9 cellular contexts compared by ENCODE assay signal in genomic region chr10:133324198-133324792, GRCh38. TPM values are rescaled to one million over a fixed set of nuclear protein-coding genes. Genes with fewer than 3 reads are reported as not detected.
DNase-seq lines count a peak whose midpoint lies in the region; FAIRE-seq and TF ChIP-seq lines count a peak whose summit lies in the region.
"Had no signal": no experiment of that assay in that cellular context is flagged by ENCODE, and none has a peak within 500 bp of the region (broad histone marks: within the 10 kb centered on the region; RNA-seq: fewer than 3 reads in every experiment).

No MANE protein-coding gene starts in this region.

- H3K56ac ChIP-seq in mesendoderm (ENCODE audit: low read length), result peak overlapping the region; percentile 40

- no peak overlapping the region for H2BK5ac ChIP-seq in mesendoderm (ENCODE audit: low read length)

- no peak for DNase-seq in GM12892 (ENCODE audit: insufficient read length)
- DNase-seq in NCI-H1092 (lab: John Stamatoyannopoulos, UW), result peak; percentile 52
- DNase-seq in UCSD-AML1 (lab: John Stamatoyannopoulos, UW; ENCODE audit: unreplicated experiment), result peak; percentile 50
- DNase-seq in chondrocyte (ENCODE audit: low spot score), result peak; percentile 92
- peak; percentile 77 for DNase-seq in mesendoderm
- peak; percentile 87 for DNase-seq in stomach
- DNase-seq in OCI-M2 (lab: John Stamatoyannopoulos, UW; ENCODE audit: unreplicated experiment), result no peak
- no peak for DNase-seq in cerebellar nuclear complex (lab: John Stamatoyannopoulos, UW)

- peak overlapping the region; percentile 6 for H3K4me2 ChIP-seq in mesendoderm (ENCODE audit: low read length)

- no peaks in the 10 kb centered on the region for H3K36me3 Mint-ChIP-seq in chondrocyte (ENCODE audit: low read depth)

- no peak overlapping the region for H2AK5ac ChIP-seq in mesendoderm (ENCODE audit: low read length)

- H3K79me2 ChIP-seq in mesendoderm (ENCODE audit: control insufficient read depth, insufficient read depth, low read length), result no peaks in the 10 kb centered on the region

- intact Hi-C loops in stomach (cut with DNase I; ENCODE audit: low total_unique reads), result no loop called here

- H3K27me3 Mint-ChIP-seq in chondrocyte (ENCODE audit: low read depth), result no peaks in the 10 kb centered on the region

- H3K27me3 ChIP-seq in mesendoderm (ENCODE audit: insufficient read depth, low read length, poor library complexity), result peaks cover 14% of the 10 kb centered on the region
- H3K27me3 ChIP-seq in stomach, result peaks cover 7 to 75% (median 55%) of the 10 kb centered on the region in 3 donors

- no peak overlapping the region for H4K8ac ChIP-seq in mesendoderm (ENCODE audit: low read depth, low read length)

- no peak overlapping the region for H3K18ac ChIP-seq in mesendoderm (ENCODE audit: low read length)

- no peak for TF ChIP-seq POLR2A in GM12892 (IDR thresholded peaks at IDR 0.05; ENCODE audit: low read depth, low read length)
- TF ChIP-seq POLR2A in stomach (IDR thresholded peaks at IDR 0.05), result no peak

- no peak overlapping the region for H4K5ac ChIP-seq in mesendoderm (ENCODE audit: low read length)

- H3K23ac ChIP-seq in mesendoderm (ENCODE audit: low read length), result no peak overlapping the region

- H3K4me1 ChIP-seq in mesendoderm (ENCODE audit: control insufficient read depth, low read depth, low read length) (no peaks in the 10 kb centered on the region), stomach (peaks cover 24 to 28% (median 26%) of the 10 kb centered on the region in 4 donors)

- H2BK120ac ChIP-seq in mesendoderm (ENCODE audit: low read depth, low read length), result no peak overlapping the region

- no peak for TF ChIP-seq EP300 in stomach (IDR thresholded peaks at IDR 0.05)

- peaks cover 36% of the 10 kb centered on the region for H3K4me1 Mint-ChIP-seq in chondrocyte (ENCODE audit: low read depth)

- peak overlapping the region; percentile 22 for H3K4me3 Mint-ChIP-seq in chondrocyte (ENCODE audit: unreplicated experiment)

- H3K79me1 ChIP-seq in mesendoderm (ENCODE audit: low read length), result no peaks in the 10 kb centered on the region

- no CpG with 5 or more reads among the region's 13 CpGs for WGBS in mesendoderm (ENCODE audit: extremely low coverage, insufficient coverage, low lambda C conversion rate)
- 2 to 16% (median 6%) methylated on average over 4 to 13 of the region's 13 CpGs for WGBS in stomach, 5 donors

- H3K9ac ChIP-seq in mesendoderm (ENCODE audit: low read length), result no peak overlapping the region

- H3K9me3 ChIP-seq in stomach, result no peaks in the 10 kb centered on the region

- no peaks in the 10 kb centered on the region for H3K9me3 Mint-ChIP-seq in chondrocyte (ENCODE audit: low read depth)

- FAIRE-seq in GM12892 (lab: Jason Lieb, UNC), result peak; percentile 48

- no peak overlapping the region for H3K27ac Mint-ChIP-seq in chondrocyte (ENCODE audit: unreplicated experiment)

- H3K4ac ChIP-seq in mesendoderm (ENCODE audit: low read depth, low read length), result no peak overlapping the region

- TF ChIP-seq CTCF in chondrocyte (IDR thresholded peaks at IDR 0.05) (no peak), stomach (IDR thresholded peaks at IDR 0.05) (peak in 1 of 7 experiments; percentile 7)

- H2BK15ac ChIP-seq in mesendoderm (replicated peaks; ENCODE audit: low read depth), result no peak overlapping the region

- H3K4me3 ChIP-seq in mesendoderm (ENCODE audit: low read length), result no peak overlapping the region
- peak overlapping the region; percentile 16 to 48 (median 30) for H3K4me3 ChIP-seq in stomach

- H3K27ac ChIP-seq in mesendoderm (ENCODE audit: low read depth, low read length), result no peak overlapping the region
- peak overlapping the region in 4 of 5 donors; percentile 46 to 80 (median 67) for H3K27ac ChIP-seq in stomach

- H3K36me3 ChIP-seq in mesendoderm (ENCODE audit: control insufficient read depth, insufficient read depth, low read length), result no peaks in the 10 kb centered on the region
- no peaks in the 10 kb centered on the region for H3K36me3 ChIP-seq in stomach

RNA-seq across cellular contexts. Expression of gene CALY, which starts 12.4 kb away (rescaled TPM):
- polyA plus RNA-seq in GM12892 (2012; ENCODE audit: missing spikeins), result not detected
- total RNA-seq in chondrocyte, result 7.3 to 13.5 TPM (median 8.9 TPM) in 3 replicates
- 0.51 TPM for polyA plus RNA-seq in mesendoderm (2013, experiment 1 of 2)
- polyA plus RNA-seq in mesendoderm (2013, experiment 2 of 2), result 0.35 TPM
- 1 to 10 TPM in 2 of 5 donors, not detected in 3; 2.0 to 2.6 TPM for total RNA-seq in stomach
- polyA plus RNA-seq in stomach, result under 1 TPM in 2 of 3 donors, not detected in 1; 0.44 to 0.78 TPM
- total RNA-seq: skeletal muscle tissue had no signal

RNA-seq across cellular contexts. Expression of gene ZNF511, which starts 15.6 kb away (rescaled TPM):
- 28.3 TPM for polyA plus RNA-seq in GM12892 (2012; ENCODE audit: missing spikeins)
- total RNA-seq in chondrocyte, result 25.6 to 33.0 TPM (median 32.7 TPM) in 3 replicates
- 29.7 TPM for polyA plus RNA-seq in mesendoderm (2013, experiment 1 of 2)
- polyA plus RNA-seq in mesendoderm (2013, experiment 2 of 2), result 31.2 TPM
- total RNA-seq in stomach, result 10 to 100 TPM; 12.7 to 82.1 (median 27.2) TPM
- polyA plus RNA-seq in stomach, result 10 to 100 TPM; 55.8 to 63.4 (median 60.0) TPM

RNA-seq across cellular contexts. Expression of gene TUBGCP2, which starts 15.6 kb away (rescaled TPM):
- 23.8 TPM for polyA plus RNA-seq in GM12892 (2012; ENCODE audit: missing spikeins)
- 53.2 to 56.2 TPM (median 54.9 TPM) in 3 replicates for total RNA-seq in chondrocyte
- 33.5 TPM for polyA plus RNA-seq in mesendoderm (2013, experiment 1 of 2)
- 31.8 TPM for polyA plus RNA-seq in mesendoderm (2013, experiment 2 of 2)
- total RNA-seq in stomach, result 100 to 1,000 TPM in 1 of 5 donors, 10 to 100 TPM in 4; 18.3 to 117 (median 41.9) TPM
- polyA plus RNA-seq in stomach, result 10 to 100 TPM; 40.3 to 89.8 (median 68.7) TPM

RNA-seq across cellular contexts. Expression of gene PRAP1, which starts 22.9 kb away (rescaled TPM):
- not detected for polyA plus RNA-seq in GM12892 (2012; ENCODE audit: missing spikeins)
- total RNA-seq in chondrocyte (not detected in 3 replicates), stomach (10 to 100 TPM in 1 of 5 donors, 1 to 10 TPM in 1, not detected in 3; 4.8 to 13.9 TPM)
- polyA plus RNA-seq in mesendoderm (2013, experiment 1 of 2), result 0.28 TPM
- 0.35 TPM for polyA plus RNA-seq in mesendoderm (2013, experiment 2 of 2)
- polyA plus RNA-seq in stomach, result not detected
- total RNA-seq: skeletal muscle tissue had no signal

RNA-seq across cellular contexts. Expression of gene FUOM, which starts 33.5 kb away (rescaled TPM):
- polyA plus RNA-seq in GM12892 (2012; ENCODE audit: missing spikeins), result 17.9 TPM
- 29.9 to 34.4 TPM (median 32.2 TPM) in 3 replicates for total RNA-seq in chondrocyte
- 30.0 TPM for polyA plus RNA-seq in mesendoderm (2013, experiment 1 of 2)
- 31.2 TPM for polyA plus RNA-seq in mesendoderm (2013, experiment 2 of 2)
- 10 to 100 TPM in 1 of 5 donors, 1 to 10 TPM in 2, not detected in 2; 6.4 to 16.2 (median 7.2) TPM for total RNA-seq in stomach
- 10 to 100 TPM; 19.6 to 38.3 (median 36.7) TPM for polyA plus RNA-seq in stomach

Comparison
In these comparisons a context has a peak if more than half of its experiments do, and no peak if none do; other contexts are left out.
1. DNase-seq: peak in NCI-H1092 (single experiment), UCSD-AML1 (single experiment), chondrocyte (single experiment), mesendoderm (single experiment) and stomach (single experiment); none in GM12892 (single experiment), OCI-M2 (single experiment) and cerebellar nuclear complex (0 of 2).